ENCODE assay signal across 15 cellular contexts in the genomic region with DNA sequence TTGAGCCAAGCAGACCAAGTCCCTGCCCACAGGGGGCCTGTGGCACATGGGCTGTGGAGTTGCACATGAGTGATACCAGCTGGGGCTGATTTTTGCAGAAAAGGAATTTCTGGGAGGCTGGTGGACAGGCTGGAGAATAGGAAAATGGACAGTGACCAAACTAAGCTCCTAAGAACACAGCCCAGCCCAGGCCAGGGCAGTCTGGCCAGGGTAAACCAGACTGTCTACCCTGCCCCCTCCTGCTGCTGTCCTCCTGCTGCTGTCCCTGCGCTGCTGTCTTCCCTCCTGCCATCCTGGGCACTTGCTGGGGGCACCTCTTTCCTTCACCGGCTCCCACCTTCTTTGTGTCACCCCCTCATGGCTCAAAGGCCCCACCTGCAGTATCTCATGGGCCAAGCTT.
DNase-seq lines count a peak whose midpoint lies in the region; ATAC-seq and TF ChIP-seq lines count a peak whose summit lies in the region.
"Had no signal": no experiment of that assay in that cellular context is flagged by ENCODE, and none has a peak within 500 bp of the region (broad histone marks: within the 10 kb centered on the region; RNA-seq: fewer than 3 reads in every experiment).

No MANE protein-coding gene starts in this region.

- no peaks in the 10 kb centered on the region for H3K27me3 ChIP-seq in Peyer's patch

- no peak for TF ChIP-seq POLR2A in Peyer's patch (IDR thresholded peaks at IDR 0.05)

- DNase-seq in Peyer's patch: no peak
- peak; percentile 32 for DNase-seq in islet precursor cell
- DNase-seq in mucosa of descending colon: no peak
- DNase-seq in anterior cingulate cortex (lab: John Stamatoyannopoulos, UW): no peak
- no peak for DNase-seq in amygdala (lab: John Stamatoyannopoulos, UW)
- DNase-seq in cardiac septum (ENCODE audit: low spot score): no peak
- DNase-seq in NCI-H2107 treated with DMSO at 0.1 percent for 48 hours (lab: John Stamatoyannopoulos, UW; ENCODE audit: unreplicated experiment): no peak
- DNase-seq: ACHN; CD8-positive, alpha-beta memory T cell; DMS79; HFFc6; NCI-H1417 treated with DMSO at 0.1 percent for 48 hours; NCI-H1930; NCI-H446 treated with DMSO at 0.1 percent for 48 hours had no signal

- peak overlapping the region in 3 of 4 donors; percentile 48 to 80 (median 53) for H3K27ac ChIP-seq in Peyer's patch

- H3K4me1 ChIP-seq in Peyer's patch (peaks cover 0 to 16% (median 0%) of the 10 kb centered on the region in 4 donors), mucosa of descending colon (ENCODE audit: low read depth) (peaks cover 9% of the 10 kb centered on the region)

- no peak overlapping the region for H3K4me3 ChIP-seq in Peyer's patch
- no peak overlapping the region for H3K4me3 ChIP-seq in mucosa of descending colon

- TF ChIP-seq CTCF in Peyer's patch (IDR thresholded peaks at IDR 0.05) (no peak), mucosa of descending colon (IDR thresholded peaks at IDR 0.05) (no peak)

- H3K36me3 ChIP-seq in Peyer's patch (no peaks in the 10 kb centered on the region), mucosa of descending colon (ENCODE audit: low read depth) (no peaks in the 10 kb centered on the region)

- intact Hi-C loops in mucosa of descending colon (cut with DNase I, micrococcal nuclease) (loop anchor here in 1 of 2 donors (2.0 kb wide), 1 partner anchor 30 kb away; no protein-coding TSS in a partner anchor), cardiac septum (cut with DNase I) (no loop called here)

- H3K9me3 ChIP-seq in Peyer's patch (no peaks in the 10 kb centered on the region), mucosa of descending colon (no peaks in the 10 kb centered on the region)

- ATAC-seq in mucosa of descending colon: peak; percentile 25
- ATAC-seq: Panc1 had no signal
